ENCODE assay signal across 1 cellular context in genomic region chr17:28554565-28554964, GRCh38.
TF ChIP-seq lines count a peak whose summit lies in the region.

No MANE protein-coding gene starts in this region.

TF ChIP-seq in GM12891, 5 proteins besides CTCF, POLR2A, EP300 and RAD21:
- TF ChIP-seq TAF1 (IDR thresholded peaks at IDR 0.05; ENCODE audit: low read depth, low read length) (no peak), POU2F2 (IDR thresholded peaks at IDR 0.05; ENCODE audit: low read depth, low read length) (no peak), POLR2AphosphoS5 (IDR thresholded peaks at IDR 0.05; ENCODE audit: low read depth, low read length) (no peak), SPI1 (IDR thresholded peaks at IDR 0.05; ENCODE audit: low read depth, low read length) (no peak), PAX5 (IDR thresholded peaks at IDR 0.05; ENCODE audit: insufficient read depth, low read length, severe bottlenecking) (no peak)
